In genomic region chr6:113854531-113855499, GRCh38 we compare ENCODE assay signal across 8 cellular contexts. TPM values are rescaled to one million over a fixed set of nuclear protein-coding genes. Genes with fewer than 3 reads are reported as not detected.
DNase-seq lines count a peak whose midpoint lies in the region; ATAC-seq, FAIRE-seq and TF ChIP-seq lines count a peak whose summit lies in the region.

No MANE protein-coding gene starts in this region.

- DNase-seq in AG08396 (ENCODE audit: low spot score) (peak; percentile 80), GM12891 (ENCODE audit: insufficient read length, low spot score) (no peak), NCI-H1092 treated with DMSO at 0.1 percent for 48 hours (lab: John Stamatoyannopoulos, UW) (peak; percentile 89), SK-N-SH (peak; percentile 92), endothelial cell of umbilical vein (ENCODE audit: low read depth, low spot score) (peak; percentile 90), lower lobe of right lung (peak; percentile 70)
- DNase-seq in activated CD4-positive, CD25-positive, alpha-beta regulatory T cell treated with anti-CD3 and anti-CD28 coated beads, Interleukin-2, amount 50 U/mL, for 72 hours: no peak

- TF ChIP-seq CTCF in SK-N-SH (IDR thresholded peaks at IDR 0.05): peak; percentile 43
- peak; percentile 5 to 26 for TF ChIP-seq CTCF in endothelial cell of umbilical vein (IDR thresholded peaks at IDR 0.05; ENCODE audit: extremely low read depth in 1 of 2, insufficient read depth in 1 of 2, low read depth in 1 of 2, low read length in 2 of 2)
- TF ChIP-seq CTCF in lower lobe of right lung (IDR thresholded peaks at IDR 0.05): peak; percentile 24

- 2% methylated on average over 49 of the region's 56 CpGs for WGBS in SK-N-SH (ENCODE audit: low lambda C conversion rate)

- peak overlapping the region; percentile 93 for H3K4me2 ChIP-seq in SK-N-SH
- H3K4me2 ChIP-seq in endothelial cell of umbilical vein (ENCODE audit: insufficient read depth, low read length): peak overlapping the region; percentile 95

- H4K20me1 ChIP-seq in SK-N-SH (ENCODE audit: insufficient read depth) (peaks cover 5% of the 10 kb centered on the region; the same call in 1 of the 2 replicates), endothelial cell of umbilical vein (replicated peaks; ENCODE audit: control insufficient read depth, extremely low read depth, insufficient read depth, low read length) (no peaks in the 10 kb centered on the region)

- TF ChIP-seq POLR2A in GM12891 (IDR thresholded peaks at IDR 0.05; ENCODE audit: low read depth, low read length): no peak
- no peak for TF ChIP-seq POLR2A in endothelial cell of umbilical vein (IDR thresholded peaks at IDR 0.05; ENCODE audit: low read depth, low read length)

- H3K9ac ChIP-seq in SK-N-SH: peak overlapping the region; percentile 100
- H3K9ac ChIP-seq in endothelial cell of umbilical vein (replicated peaks; ENCODE audit: extremely low read depth, insufficient read depth, low read length): peak overlapping the region; percentile 100

- no peak; a peak in 2 of 4 replicates for TF ChIP-seq EP300 in SK-N-SH (IDR thresholded peaks at IDR 0.05; ENCODE audit: borderline replicate concordance in 1 of 2, low read depth in 1 of 2, low read length in 1 of 2)

- dilution Hi-C loops in endothelial cell of umbilical vein (cut with MboI; ENCODE audit: extremely low pct_ligation_motif_present, low sequenced_read_pairs): no loop called here

- POLR2A ChIA-PET in SK-N-SH (lab: Yijun Ruan, JAX) (interaction anchor here (0.5 to 1.7 kb wide), 4 partner anchors 224 to 1710 kb away, joined by 3 to 6 read pairs (median 6); no protein-coding TSS in a partner anchor), endothelial cell of umbilical vein (lab: Charles Lee) (interaction anchor here (0.5 to 1.9 kb wide), 6 partner anchors 222 to 1550 kb away, joined by 3 to 9 read pairs (median 4); no protein-coding TSS in a partner anchor)

- FAIRE-seq in GM12891 (lab: Jason Lieb, UNC): peak; percentile 69
- FAIRE-seq in endothelial cell of umbilical vein (lab: Jason Lieb, UNC): peak; percentile 73

- peak overlapping the region; percentile 90 for H2AFZ ChIP-seq in SK-N-SH (ENCODE audit: low read depth)
- H2AFZ ChIP-seq in endothelial cell of umbilical vein (ENCODE audit: low read depth, low read length): peak overlapping the region; percentile 99

- intact Hi-C loops in endothelial cell of umbilical vein (cut with micrococcal nuclease): loop anchor here (1.0 to 5.0 kb wide), 4 partner anchors 223 to 718 kb away; no protein-coding TSS in a partner anchor
- intact Hi-C loops in lower lobe of right lung (cut with DNase I): loop anchor here (5.0 kb wide), 1 partner anchor 548 kb away; no protein-coding TSS in a partner anchor

- ATAC-seq in lower lobe of right lung: peak; percentile 16 to 54

- TF ChIP-seq RAD21 in SK-N-SH (IDR thresholded peaks at IDR 0.05; ENCODE audit: low read length): peak; percentile 48

- H3K27me3 ChIP-seq in SK-N-SH (ENCODE audit: insufficient read depth) (no peaks in the 10 kb centered on the region), endothelial cell of umbilical vein (ENCODE audit: control insufficient read depth in 2 of 2, insufficient read depth in 2 of 2, low read length in 2 of 2) (no peaks in the 10 kb centered on the region), lower lobe of right lung (ENCODE audit: low read depth) (peaks cover 10% of the 10 kb centered on the region)

- no peaks in the 10 kb centered on the region for H3K9me1 ChIP-seq in endothelial cell of umbilical vein (replicated peaks; ENCODE audit: control insufficient read depth, extremely low read depth, insufficient read depth, low read length)

- H3K27ac ChIP-seq in SK-N-SH (ENCODE audit: low read depth in 2 of 2, low read length in 1 of 2) (peak overlapping the region; percentile 99), endothelial cell of umbilical vein (ENCODE audit: insufficient read depth, low read depth, low read length) (peak overlapping the region; percentile 100), lower lobe of right lung (peak overlapping the region; percentile 94), temporal lobe (ENCODE audit: low read depth, low read length) (peak overlapping the region; percentile 89)

- peaks cover 0 to 14% of the 10 kb centered on the region in 2 experiments; a peak in 2 of 4 replicates for H3K4me1 ChIP-seq in SK-N-SH (ENCODE audit: control insufficient read depth in 1 of 2, insufficient read depth in 2 of 2, low read depth in 1 of 2, low read length in 1 of 2)
- peaks cover 21% of the 10 kb centered on the region for H3K4me1 ChIP-seq in endothelial cell of umbilical vein (ENCODE audit: control insufficient read depth, extremely low read depth, insufficient read depth, low read length)
- peaks cover 21% of the 10 kb centered on the region for H3K4me1 ChIP-seq in lower lobe of right lung

- H3K9me3 ChIP-seq in SK-N-SH (no peaks in the 10 kb centered on the region), endothelial cell of umbilical vein (replicated peaks; ENCODE audit: control insufficient read depth, insufficient read depth, low read length) (no peaks in the 10 kb centered on the region), lower lobe of right lung (no peaks in the 10 kb centered on the region)

- H3K4me3 ChIP-seq in SK-N-SH (ENCODE audit: low read depth in 2 of 2, low read length in 1 of 2) (peak overlapping the region; percentile 99 to 100), endothelial cell of umbilical vein (replicated peaks in 1 of 3; ENCODE audit: insufficient read depth in 1 of 3, low read depth in 1 of 3, low read length in 3 of 3) (peak overlapping the region; percentile 81 to 100 (median 100)), lower lobe of right lung (peak overlapping the region; percentile 82)

- H3K9me2 ChIP-seq in SK-N-SH: no peaks in the 10 kb centered on the region

- H3K36me3 ChIP-seq in SK-N-SH (replicated peaks in 1 of 2; ENCODE audit: control insufficient read depth in 1 of 2, insufficient read depth in 2 of 2, low read length in 1 of 2): peaks cover 0 to 6% of the 10 kb centered on the region in 2 experiments
- no peaks in the 10 kb centered on the region for H3K36me3 ChIP-seq in endothelial cell of umbilical vein (ENCODE audit: control insufficient read depth in 2 of 2, extremely low read depth in 1 of 2, insufficient read depth in 2 of 2, low read length in 2 of 2)
- H3K36me3 ChIP-seq in lower lobe of right lung: no peaks in the 10 kb centered on the region

- BruUV-seq in endothelial cell of umbilical vein (replicated peaks; lab: Mats Ljungman, UMichigan): no TSS peak

- H3F3A ChIP-seq in SK-N-SH (replicated peaks; ENCODE audit: insufficient read depth): peaks cover 37% of the 10 kb centered on the region

- H3K79me2 ChIP-seq in SK-N-SH (ENCODE audit: insufficient read depth): peaks cover 46% of the 10 kb centered on the region
- peaks cover 26% of the 10 kb centered on the region for H3K79me2 ChIP-seq in endothelial cell of umbilical vein (ENCODE audit: control insufficient read depth, insufficient read depth, low read length)

- CTCF ChIA-PET in SK-N-SH (lab: Yijun Ruan, JAX): interaction anchor here (1.1 to 2.5 kb wide), 4 partner anchors 10 to 349 kb away, joined by 3 to 7 read pairs (median 3); no protein-coding TSS in a partner anchor
- CTCF ChIA-PET in endothelial cell of umbilical vein (lab: Charles Lee): interaction anchor here (0.5 to 2.5 kb wide), 14 partner anchors 11 to 1078 kb away, joined by 3 to 13 read pairs (median 3); no protein-coding TSS in a partner anchor

TF ChIP-seq in GM12891, 5 proteins besides CTCF, POLR2A, EP300 and RAD21:
- TF ChIP-seq SPI1 (IDR thresholded peaks at IDR 0.05; ENCODE audit: low read depth, low read length) (no peak), POU2F2 (IDR thresholded peaks at IDR 0.05; ENCODE audit: low read depth, low read length) (0 out of 2 replicates have a peak, but pooled peaks have one; percentile 5)

TF ChIP-seq in SK-N-SH, 30 proteins besides CTCF, POLR2A, EP300 and RAD21 (continues in another document):
- TF ChIP-seq RCOR1 (IDR thresholded peaks at IDR 0.05; ENCODE audit: low read length) (0 out of 2 replicates have a peak, but pooled peaks have one; percentile 20), GATA2 (CRISPR knock-in tag; IDR thresholded peaks at IDR 0.05) (peak; percentile 65)

TF ChIP-seq in endothelial cell of umbilical vein, 7 proteins besides CTCF, POLR2A, EP300 and RAD21:
- TF ChIP-seq MYC (IDR thresholded peaks at IDR 0.05; ENCODE audit: low read depth, low read length) (no peak), EZH2 (IDR thresholded peaks at IDR 0.05; ENCODE audit: borderline replicate concordance, low read depth, low read length, severe bottlenecking) (no peak), MAX (IDR thresholded peaks at IDR 0.05; ENCODE audit: insufficient read depth, insufficient read length) (no peak), POLR2AphosphoS5 (IDR thresholded peaks at IDR 0.05; ENCODE audit: insufficient read depth, low read depth, low read length) (no peak), JUN (IDR thresholded peaks at IDR 0.05; ENCODE audit: borderline replicate concordance, insufficient read depth, insufficient read length, low read depth) (no peak), FOS (IDR thresholded peaks at IDR 0.05; ENCODE audit: borderline replicate concordance, insufficient read depth, low read length) (no peak), GATA2 (IDR thresholded peaks at IDR 0.05; ENCODE audit: insufficient read depth, insufficient read length, low read depth, low read length) (peak; percentile 68)
TF ChIP-seq in endothelial cell of umbilical vein: peak in this region for 1.

RNA-seq across cellular contexts. Expression of gene MARCKS, which starts 2.3 kb away (rescaled TPM):
- 41.6 TPM for polyA plus RNA-seq in GM12891 (2012; ENCODE audit: low read depth, missing spikeins)
- polyA plus RNA-seq in SK-N-SH (2012; rRNA removed) (54.4 and 61.4 TPM in 2 replicates), endothelial cell of umbilical vein (49.4 and 59.5 TPM in 2 replicates)
- polyA plus RNA-seq in SK-N-SH (2012; cell fraction: cytosol; rRNA removed): 60.1 and 82.6 TPM in 2 replicates
- polyA plus RNA-seq in SK-N-SH (2012; cell fraction: nucleus; rRNA removed): 47.3 and 49.0 TPM in 2 replicates
- total RNA-seq in endothelial cell of umbilical vein (315 and 320 TPM in 2 replicates), lower lobe of right lung (62.1 TPM), temporal lobe (269 TPM)
- 48.1 and 49.8 TPM in 2 replicates for polyA plus RNA-seq in endothelial cell of umbilical vein (2011; cell fraction: cytosol; rRNA removed)
- 29.3 and 49.6 TPM in 2 replicates for polyA plus RNA-seq in endothelial cell of umbilical vein (2011; cell fraction: nucleus; rRNA removed)
- 92.8 and 127 TPM in 2 replicates for polyA plus RNA-seq in endothelial cell of umbilical vein (2012)
- polyA minus RNA-seq in endothelial cell of umbilical vein: 50.2 and 68.0 TPM in 2 replicates
- polyA minus RNA-seq in endothelial cell of umbilical vein (2011; cell fraction: cytosol; rRNA and poly(A)+ RNA removed): 0.41 TPM
- 47.8 and 63.8 TPM in 2 replicates for polyA minus RNA-seq in endothelial cell of umbilical vein (2011; cell fraction: nucleus; rRNA and poly(A)+ RNA removed)

Comparison
In these comparisons a context has a peak if more than half of its experiments do, and no peak if none do; other contexts are left out.
1. DNase-seq: peak in AG08396 (single experiment), NCI-H1092 treated with DMSO at 0.1 percent for 48 hours (single experiment), SK-N-SH (single experiment), endothelial cell of umbilical vein (single experiment) and lower lobe of right lung (single experiment); none in GM12891 (single experiment) and activated CD4-positive, CD25-positive, alpha-beta regulatory T cell treated with anti-CD3 and anti-CD28 coated beads, Interleukin-2, amount 50 U/mL, for 72 hours (single experiment).
2. Peak in every context shown above with its lines, with median percentiles within 50 percentile points of each other: H3K27ac ChIP-seq, H3K4me3 ChIP-seq and CTCF ChIP-seq.